Comparison of ENCODE assay signal across 8 cellular contexts in the genomic region with DNA sequence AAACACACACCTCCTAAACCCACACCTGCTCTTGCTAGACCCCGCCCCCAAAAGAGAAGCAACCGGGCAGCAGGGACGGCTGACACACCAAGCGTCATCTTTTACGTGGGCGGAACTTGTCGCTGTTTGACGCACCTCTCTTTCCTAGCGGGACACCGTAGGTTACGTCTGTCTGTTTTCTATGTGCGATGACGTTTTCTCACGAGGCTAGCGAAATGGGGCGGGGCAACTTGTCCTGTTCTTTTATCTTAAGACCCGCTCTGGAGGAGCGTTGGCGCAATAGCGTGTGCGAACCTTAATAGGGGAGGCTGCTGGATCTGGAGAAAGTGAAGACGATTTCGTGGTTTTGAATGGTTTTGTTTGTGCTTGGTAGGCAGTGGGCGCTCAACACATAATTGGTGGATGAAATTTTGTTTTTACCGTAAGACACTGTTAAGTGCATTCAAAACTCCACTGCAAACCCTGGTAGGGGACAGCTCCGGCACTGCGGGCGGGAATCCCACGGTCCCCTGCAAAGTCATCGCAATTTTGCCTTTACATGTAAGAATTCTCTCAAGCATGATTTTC. TPM values are rescaled to one million over a fixed set of nuclear protein-coding genes. Genes with fewer than 3 reads are reported as not detected.
DNase-seq lines count a peak whose midpoint lies in the region; ATAC-seq and TF ChIP-seq lines count a peak whose summit lies in the region.

No MANE protein-coding gene starts in this region.

- no peak overlapping the region for H2AK5ac ChIP-seq in trophoblast cell (ENCODE audit: low read length)

- H4K8ac ChIP-seq in trophoblast cell (ENCODE audit: low read depth, low read length), result peak overlapping the region; percentile 33

- H3K4me3 ChIP-seq in GM12865 (ENCODE audit: low read depth, low read length) (peak overlapping the region; percentile 82), adrenal gland (peak overlapping the region in 3 of 4 donors; percentile 36 to 89 (median 77)), heart left ventricle (peak overlapping the region; percentile 29 to 92 (median 88)), trophoblast cell (ENCODE audit: low read depth, low read length) (peak overlapping the region; percentile 61), transverse colon (peak overlapping the region; percentile 26 to 94 (median 64))

- peak overlapping the region; percentile 79 to 99 (median 94) for H3K27ac ChIP-seq in adrenal gland
- peak overlapping the region; percentile 76 to 100 (median 95) for H3K27ac ChIP-seq in heart left ventricle
- H3K27ac ChIP-seq in trophoblast cell (ENCODE audit: low read depth, low read length), result peak overlapping the region; percentile 17
- peak overlapping the region; percentile 95 to 99 (median 98) for H3K27ac ChIP-seq in transverse colon

- 0 to 1% (median 1%) methylated on average over 30 of the region's 30 CpGs for WGBS in adrenal gland, 4 donors
- WGBS in heart left ventricle, 4 donors, result 0 to 1% (median 1%) methylated on average over 30 of the region's 30 CpGs
- no CpG with 5 or more reads among the region's 30 CpGs for WGBS in trophoblast cell (ENCODE audit: extremely low coverage, insufficient coverage, insufficient read length)
- WGBS in transverse colon (ENCODE audit: low coverage in 1 of 2), 2 donors, result 0 to 2% methylated on average over 20 to 30 of the region's 30 CpGs

- H3K9me3 ChIP-seq in adrenal gland (replicated peaks in 1 of 3) (no peaks in the 10 kb centered on the region), heart left ventricle (peaks cover 0 to 11% (median 0%) of the 10 kb centered on the region in 12 donors), trophoblast cell (ENCODE audit: insufficient read depth, low read depth, low read length) (no peaks in the 10 kb centered on the region), transverse colon (no peaks in the 10 kb centered on the region)

- TF ChIP-seq EP300 in transverse colon (IDR thresholded peaks at IDR 0.05; ENCODE audit: low read depth), result peak; percentile 97

- no peak overlapping the region for H3K9ac ChIP-seq in trophoblast cell (ENCODE audit: low read length)

- intact Hi-C loops in adrenal gland (cut with DNase I) (no loop called here), heart left ventricle (cut with DNase I) (no loop called here), transverse colon (cut with DNase I; ENCODE audit: low total_unique reads) (no loop called here)

- H2BK12ac ChIP-seq in trophoblast cell (ENCODE audit: low read length), result no peak overlapping the region

- peak overlapping the region; percentile 74 for H3K4me2 ChIP-seq in trophoblast cell (ENCODE audit: low read length)

- ATAC-seq in HG02759 (IDR thresholded peaks at IDR 0.05; ENCODE audit: unreplicated experiment) (peak; percentile 84), heart left ventricle (peak; percentile 89 to 94 (median 92))

- no peak overlapping the region for H3K18ac ChIP-seq in trophoblast cell (ENCODE audit: low read length)

- H3K4ac ChIP-seq in trophoblast cell (ENCODE audit: low read depth, low read length), result no peak overlapping the region

- no peak overlapping the region for H4K91ac ChIP-seq in trophoblast cell (ENCODE audit: low read depth, low read length)

- TF ChIP-seq POLR2A in adrenal gland (IDR thresholded peaks at IDR 0.05) (peak; percentile 78 to 90), heart left ventricle (IDR thresholded peaks at IDR 0.05) (peak in 1 of 2 donors; percentile 69), transverse colon (IDR thresholded peaks at IDR 0.05) (peak; percentile 87)

- peak overlapping the region; percentile 90 for H2AFZ ChIP-seq in trophoblast cell (ENCODE audit: insufficient read depth, low read length, poor library complexity)

- DNase-seq in GM12865 (ENCODE audit: low read depth) (peak; percentile 99), NCI-H128 (lab: John Stamatoyannopoulos, UW; ENCODE audit: unreplicated experiment) (peak; percentile 96), T follicular helper cell (ENCODE audit: low read depth) (peak; percentile 96), adrenal gland (peak; percentile 95 to 100 (median 99)), heart left ventricle (peak; percentile 91 to 97 (median 96)), trophoblast cell (peak; percentile 100), transverse colon (peak; percentile 98)

- H2BK5ac ChIP-seq in trophoblast cell (ENCODE audit: low read depth, low read length, poor library complexity), result peak overlapping the region; percentile 25

- H3K27me3 ChIP-seq in adrenal gland (no peaks in the 10 kb centered on the region), heart left ventricle (no peaks in the 10 kb centered on the region), trophoblast cell (ENCODE audit: insufficient read depth, low read length) (no peaks in the 10 kb centered on the region), transverse colon (no peaks in the 10 kb centered on the region)

- H3K36me3 ChIP-seq in adrenal gland (replicated peaks in 1 of 2) (no peaks in the 10 kb centered on the region), heart left ventricle (no peaks in the 10 kb centered on the region), trophoblast cell (ENCODE audit: control insufficient read depth in 1 of 2, insufficient read depth in 2 of 2, low read length in 2 of 2) (no peaks in the 10 kb centered on the region), transverse colon (no peaks in the 10 kb centered on the region)

- H3K79me1 ChIP-seq in trophoblast cell (ENCODE audit: low read length), result peaks cover 6% of the 10 kb centered on the region

- H2BK120ac ChIP-seq in trophoblast cell (ENCODE audit: insufficient read depth, low read length, poor library complexity), result no peak overlapping the region

- H4K12ac ChIP-seq in trophoblast cell (ENCODE audit: low read depth, low read length), result no peak overlapping the region

- peaks cover 0 to 10% of the 10 kb centered on the region in 2 donors for H3K4me1 ChIP-seq in adrenal gland (replicated peaks in 1 of 2)
- peaks cover 0 to 45% (median 16%) of the 10 kb centered on the region in 12 donors for H3K4me1 ChIP-seq in heart left ventricle
- peaks cover 2 to 4% of the 10 kb centered on the region in 2 experiments for H3K4me1 ChIP-seq in trophoblast cell (ENCODE audit: control insufficient read depth in 1 of 2, insufficient read depth in 2 of 2, low read length in 2 of 2)
- peaks cover 7 to 33% (median 9%) of the 10 kb centered on the region in 4 donors for H3K4me1 ChIP-seq in transverse colon

- TF ChIP-seq CTCF in GM12865 (IDR thresholded peaks at IDR 0.05; ENCODE audit: insufficient read depth, low read depth, low read length, missing control alignments) (no peak), adrenal gland (IDR thresholded peaks at IDR 0.05) (no peak), heart left ventricle (IDR thresholded peaks at IDR 0.05) (peak in 1 of 12 donors; percentile 4), transverse colon (IDR thresholded peaks at IDR 0.05) (peak in 2 of 5 experiments; percentile 7 to 15)

- in situ Hi-C loops in transverse colon (cut with MboI; ENCODE audit: low pct_ligation_motif_present in 1 of 4, low pct_unique_long_range_greater_than_20kb in 1 of 4, low sequenced_read_pairs in 3 of 4), result loop anchor here in 1 of 4 donors (25.0 kb wide), 1 partner anchor 536 kb away; no protein-coding TSS in a partner anchor

- H3K79me2 ChIP-seq in trophoblast cell (ENCODE audit: control insufficient read depth, insufficient read depth, low read length, poor library complexity), result peaks cover 3% of the 10 kb centered on the region

- H3K14ac ChIP-seq in trophoblast cell (ENCODE audit: low read length), result no peak overlapping the region

- no peak overlapping the region for H3K23ac ChIP-seq in trophoblast cell (ENCODE audit: low read length)

RNA-seq across cellular contexts. Expression of gene C9orf72, which starts 0.5 kb away (rescaled TPM):
- 10 to 100 TPM in 6 of 8 donors, 1 to 10 TPM in 2; 6.2 to 31.7 (median 14.6) TPM for total RNA-seq in adrenal gland
- polyA plus RNA-seq in adrenal gland, result 10 to 100 TPM; 10.7 to 22.7 (median 16.2) TPM
- total RNA-seq in heart left ventricle, result 10 to 100 TPM in 8 of 9 donors, 1 to 10 TPM in 1; 9.6 to 27.2 (median 15.7) TPM
- 1 to 10 TPM; 7.2 to 9.9 TPM for polyA plus RNA-seq in heart left ventricle
- polyA plus RNA-seq in trophoblast cell (2013), result 6.4 and 6.8 TPM in 2 replicates
- total RNA-seq in transverse colon, result 10 to 100 TPM in 3 of 4 donors, 1 to 10 TPM in 1; 7.9 to 31.0 (median 15.0) TPM

RNA-seq across cellular contexts. Expression of gene MOB3B, which starts 44.2 kb away (rescaled TPM):
- total RNA-seq in adrenal gland (1 to 10 TPM; 1.4 to 7.0 (median 3.4) TPM), heart left ventricle (1 to 10 TPM in 8 of 9 donors, under 1 TPM in 1; 0.54 to 2.8 (median 2.1) TPM), transverse colon (10 to 100 TPM; 18.3 to 39.7 (median 29.1) TPM)
- polyA plus RNA-seq in adrenal gland (1 to 10 TPM; 1.3 to 9.0 (median 1.8) TPM), heart left ventricle (under 1 TPM; 0.42 to 0.95 TPM)
- polyA plus RNA-seq in trophoblast cell (2013), result 24.9 and 25.0 TPM in 2 replicates

RNA-seq across cellular contexts. Expression of gene IFNK, which starts 49.7 kb away (rescaled TPM):
- total RNA-seq in adrenal gland (not detected), heart left ventricle (not detected), transverse colon (not detected)
- polyA plus RNA-seq in adrenal gland (not detected), heart left ventricle (not detected)
- polyA plus RNA-seq in trophoblast cell (2013), result not detected in 2 replicates

Comparison
In these comparisons a context has a peak if more than half of its experiments do, and no peak if none do; other contexts are left out.
1. Peak in every context shown above with its lines: DNase-seq, ATAC-seq, H3K4me3 ChIP-seq and H3K27ac ChIP-seq.
2. H3K27ac ChIP-seq: peak in every context shown above with its lines; median percentile 98 in transverse colon; 95 in heart left ventricle; 94 in adrenal gland; 17 in trophoblast cell.